Comparison of ENCODE assay signal across 12 cellular contexts in genomic region chr18:48124857-48125626, GRCh38.
DNase-seq lines count a peak whose midpoint lies in the region; ATAC-seq and TF ChIP-seq lines count a peak whose summit lies in the region.
"Had no signal": no experiment of that assay in that cellular context is flagged by ENCODE, and none has a peak within 500 bp of the region (broad histone marks: within the 10 kb centered on the region; RNA-seq: fewer than 3 reads in every experiment).

No MANE protein-coding gene starts in this region.

- H3K4me3 ChIP-seq in HEK293 (ENCODE audit: low read depth, low read length): no peak overlapping the region
- H3K4me3 ChIP-seq: breast epithelium, sigmoid colon had no signal

- no peak overlapping the region for H3K27ac ChIP-seq in HEK293 (ENCODE audit: extremely low read depth, low read depth, low read length)
- H3K27ac ChIP-seq: sigmoid colon had no signal

- peaks cover 14% of the 10 kb centered on the region for H3K27me3 Mint-ChIP-seq in activated CD8-positive, alpha-beta T cell treated with anti-CD3 and anti-CD28 coated beads for 36 hours
- H3K27me3 Mint-ChIP-seq in activated CD8-positive, alpha-beta T cell treated with anti-CD3 and anti-CD28 coated beads, Interleukin-2, amount 10 ng/mL, durations not matched to agents 7 days and 5 days (ENCODE audit: low read depth): peaks cover 12% of the 10 kb centered on the region
- peaks cover 26% of the 10 kb centered on the region for H3K27me3 Mint-ChIP-seq in activated CD4-positive, alpha-beta memory T cell treated with anti-CD3 and anti-CD28 coated beads, Interleukin-2, amount 10 ng/mL, durations not matched to agents 7 days and 5 days

- CTCF ChIA-PET in activated CD8-positive, alpha-beta T cell treated with anti-CD3 and anti-CD28 coated beads for 36 hours (lab: Charles Lee): no interaction called here
- CTCF ChIA-PET in activated CD8-positive, alpha-beta T cell treated with anti-CD3 and anti-CD28 coated beads, Interleukin-2, amount 10 ng/mL, durations not matched to agents 7 days and 5 days (lab: Charles Lee): no interaction called here
- CTCF ChIA-PET in HEK293 (lab: Yijun Ruan, JAX): interaction anchor here (0.8 to 1.0 kb wide), 2 partner anchors 33 to 127 kb away, joined by 3 read pairs; no protein-coding TSS in a partner anchor
- CTCF ChIA-PET in activated CD4-positive, alpha-beta memory T cell treated with anti-CD3 and anti-CD28 coated beads, Interleukin-2, amount 10 ng/mL, durations not matched to agents 7 days and 5 days (lab: Charles Lee): interaction anchor here (1.0 kb wide), 1 partner anchor 376 kb away, joined by 4 read pairs; no protein-coding TSS in a partner anchor

- no peaks in the 10 kb centered on the region for H3K9me3 Mint-ChIP-seq in activated CD8-positive, alpha-beta T cell treated with anti-CD3 and anti-CD28 coated beads for 36 hours
- no peaks in the 10 kb centered on the region for H3K9me3 Mint-ChIP-seq in activated CD8-positive, alpha-beta T cell treated with anti-CD3 and anti-CD28 coated beads, Interleukin-2, amount 10 ng/mL, durations not matched to agents 7 days and 5 days (ENCODE audit: insufficient read depth)
- no peaks in the 10 kb centered on the region for H3K9me3 Mint-ChIP-seq in activated CD4-positive, alpha-beta memory T cell treated with anti-CD3 and anti-CD28 coated beads, Interleukin-2, amount 10 ng/mL, durations not matched to agents 7 days and 5 days

- no peak overlapping the region for H3K27ac Mint-ChIP-seq in activated CD8-positive, alpha-beta T cell treated with anti-CD3 and anti-CD28 coated beads for 36 hours
- no peak overlapping the region for H3K27ac Mint-ChIP-seq in activated CD8-positive, alpha-beta T cell treated with anti-CD3 and anti-CD28 coated beads, Interleukin-2, amount 10 ng/mL, durations not matched to agents 7 days and 5 days
- peak overlapping the region; percentile 66 for H3K27ac Mint-ChIP-seq in activated CD4-positive, alpha-beta memory T cell treated with anti-CD3 and anti-CD28 coated beads, Interleukin-2, amount 10 ng/mL, durations not matched to agents 7 days and 5 days

- ATAC-seq in activated CD8-positive, alpha-beta T cell treated with anti-CD3 and anti-CD28 coated beads for 36 hours: peak; percentile 89
- no peak for ATAC-seq in activated CD8-positive, alpha-beta T cell treated with anti-CD3 and anti-CD28 coated beads, Interleukin-2, amount 10 ng/mL, durations not matched to agents 7 days and 5 days
- ATAC-seq in GM21381 (IDR thresholded peaks at IDR 0.05; ENCODE audit: unreplicated experiment): no peak

- H3K4me1 ChIP-seq in HEK293 (ENCODE audit: control insufficient read depth, insufficient read depth, low read length): 0 out of 2 replicates have a peak, but pooled peaks cover 3% of the 10 kb centered on the region
- H3K4me1 ChIP-seq: sigmoid colon had no signal

- no peak for TF ChIP-seq CTCF in activated CD8-positive, alpha-beta T cell treated with anti-CD3 and anti-CD28 coated beads for 36 hours (IDR thresholded peaks at IDR 0.05)
- no peak for TF ChIP-seq CTCF in HEK293 (tag by site-specific recombination; IDR thresholded peaks at IDR 0.05)

- POLR2A ChIA-PET in activated CD8-positive, alpha-beta T cell treated with anti-CD3 and anti-CD28 coated beads for 36 hours (lab: Charles Lee): interaction anchor here (0.6 to 0.7 kb wide), 2 partner anchors 9 to 972 kb away, joined by 3 read pairs; no protein-coding TSS in a partner anchor
- POLR2A ChIA-PET in activated CD8-positive, alpha-beta T cell treated with anti-CD3 and anti-CD28 coated beads, Interleukin-2, amount 10 ng/mL, durations not matched to agents 7 days and 5 days (lab: Charles Lee): no interaction called here
- POLR2A ChIA-PET in HEK293 (lab: Yijun Ruan, JAX): no interaction called here
- POLR2A ChIA-PET in activated CD4-positive, alpha-beta memory T cell treated with anti-CD3 and anti-CD28 coated beads, Interleukin-2, amount 10 ng/mL, durations not matched to agents 7 days and 5 days (lab: Charles Lee): interaction anchor here (1.4 kb wide), 1 partner anchor 102 kb away, joined by 4 read pairs; no protein-coding TSS in a partner anchor

- DNase-seq in activated CD8-positive, alpha-beta T cell treated with anti-CD3 and anti-CD28 coated beads for 36 hours: peak; percentile 41
- DNase-seq in activated CD8-positive, alpha-beta T cell treated with anti-CD3 and anti-CD28 coated beads, Interleukin-2, amount 10 ng/mL, durations not matched to agents 7 days and 5 days: no peak
- DNase-seq in activated CD4-positive, alpha-beta memory T cell treated with anti-CD3 and anti-CD28 coated beads, Interleukin-2, amount 10 ng/mL, durations not matched to agents 7 days and 5 days: peak; percentile 57
- peak; percentile 46 for DNase-seq in stimulated activated CD4-positive, alpha-beta T cell treated with anti-CD3 and anti-CD28 coated beads, Interleukin-4, amount 100 ng/mL, for 24 hours
- DNase-seq in COLO668 (lab: John Stamatoyannopoulos, UW; ENCODE audit: unreplicated experiment) (no peak), DMS53 (lab: John Stamatoyannopoulos, UW) (no peak)
- DNase-seq: effector CD8-positive, alpha-beta T cell; NCI-H1930 had no signal

- H3K4me3 Mint-ChIP-seq in activated CD8-positive, alpha-beta T cell treated with anti-CD3 and anti-CD28 coated beads for 36 hours: no peak overlapping the region
- no peak overlapping the region for H3K4me3 Mint-ChIP-seq in activated CD8-positive, alpha-beta T cell treated with anti-CD3 and anti-CD28 coated beads, Interleukin-2, amount 10 ng/mL, durations not matched to agents 7 days and 5 days
- no peak overlapping the region for H3K4me3 Mint-ChIP-seq in activated CD4-positive, alpha-beta memory T cell treated with anti-CD3 and anti-CD28 coated beads, Interleukin-2, amount 10 ng/mL, durations not matched to agents 7 days and 5 days

- H3K36me3 Mint-ChIP-seq in activated CD8-positive, alpha-beta T cell treated with anti-CD3 and anti-CD28 coated beads for 36 hours (ENCODE audit: low read depth): no peaks in the 10 kb centered on the region
- no peaks in the 10 kb centered on the region for H3K36me3 Mint-ChIP-seq in activated CD8-positive, alpha-beta T cell treated with anti-CD3 and anti-CD28 coated beads, Interleukin-2, amount 10 ng/mL, durations not matched to agents 7 days and 5 days (ENCODE audit: low read depth)
- H3K36me3 Mint-ChIP-seq in activated CD4-positive, alpha-beta memory T cell treated with anti-CD3 and anti-CD28 coated beads, Interleukin-2, amount 10 ng/mL, durations not matched to agents 7 days and 5 days (ENCODE audit: low read depth): no peaks in the 10 kb centered on the region

- peaks cover 10% of the 10 kb centered on the region for H3K4me1 Mint-ChIP-seq in activated CD8-positive, alpha-beta T cell treated with anti-CD3 and anti-CD28 coated beads for 36 hours (ENCODE audit: low read depth)
- H3K4me1 Mint-ChIP-seq in activated CD8-positive, alpha-beta T cell treated with anti-CD3 and anti-CD28 coated beads, Interleukin-2, amount 10 ng/mL, durations not matched to agents 7 days and 5 days (ENCODE audit: low read depth): peaks cover 4% of the 10 kb centered on the region
- peaks cover 36% of the 10 kb centered on the region for H3K4me1 Mint-ChIP-seq in activated CD4-positive, alpha-beta memory T cell treated with anti-CD3 and anti-CD28 coated beads, Interleukin-2, amount 10 ng/mL, durations not matched to agents 7 days and 5 days

- no peaks in the 10 kb centered on the region for H3K36me3 ChIP-seq in HEK293 (ENCODE audit: control insufficient read depth in 2 of 2, insufficient read depth in 1 of 2, low read length in 2 of 2)
- H3K36me3 ChIP-seq: breast epithelium, sigmoid colon had no signal

- H3K9me3 ChIP-seq in HEK293 (ENCODE audit: control insufficient read depth, insufficient read depth, low read depth, low read length): no peaks in the 10 kb centered on the region
- H3K9me3 ChIP-seq: breast epithelium, sigmoid colon had no signal

- intact Hi-C loops in activated CD8-positive, alpha-beta T cell treated with anti-CD3 and anti-CD28 coated beads for 36 hours (cut with micrococcal nuclease): no loop called here

TF ChIP-seq in HEK293, 187 proteins besides CTCF, POLR2A, EP300 and RAD21:
- TF ChIP-seq KLF1 (tag by site-specific recombination; IDR thresholded peaks at IDR 0.05) (no peak), ZNF776 (tag by site-specific recombination; IDR thresholded peaks at IDR 0.05; ENCODE audit: borderline replicate concordance) (no peak), HOXC10 (CRISPR knock-in tag; IDR thresholded peaks at IDR 0.05) (no peak), ZNF600 (tag by site-specific recombination; IDR thresholded peaks at IDR 0.05) (0 out of 2 replicates have a peak, but pooled peaks have one; percentile 13)

Comparison
In these comparisons a context has a peak if more than half of its experiments do, and no peak if none do; other contexts are left out.
1. DNase-seq: peak in activated CD8-positive, alpha-beta T cell treated with anti-CD3 and anti-CD28 coated beads for 36 hours (single experiment), activated CD4-positive, alpha-beta memory T cell treated with anti-CD3 and anti-CD28 coated beads, Interleukin-2, amount 10 ng/mL, durations not matched to agents 7 days and 5 days (single experiment) and stimulated activated CD4-positive, alpha-beta T cell treated with anti-CD3 and anti-CD28 coated beads, Interleukin-4, amount 100 ng/mL, for 24 hours (single experiment); none in activated CD8-positive, alpha-beta T cell treated with anti-CD3 and anti-CD28 coated beads, Interleukin-2, amount 10 ng/mL, durations not matched to agents 7 days and 5 days (single experiment), COLO668 (single experiment) and DMS53 (single experiment).
2. POLR2A ChIA-PET loops: an anchor here in activated CD8-positive, alpha-beta T cell treated with anti-CD3 and anti-CD28 coated beads for 36 hours (0.6 to 0.7 kb wide) and activated CD4-positive, alpha-beta memory T cell treated with anti-CD3 and anti-CD28 coated beads, Interleukin-2, amount 10 ng/mL, durations not matched to agents 7 days and 5 days (1.4 kb wide); none called in activated CD8-positive, alpha-beta T cell treated with anti-CD3 and anti-CD28 coated beads, Interleukin-2, amount 10 ng/mL, durations not matched to agents 7 days and 5 days and HEK293.
3. CTCF ChIA-PET loops: an anchor here in HEK293 (0.8 to 1.0 kb wide) and activated CD4-positive, alpha-beta memory T cell treated with anti-CD3 and anti-CD28 coated beads, Interleukin-2, amount 10 ng/mL, durations not matched to agents 7 days and 5 days (1.0 kb wide); none called in activated CD8-positive, alpha-beta T cell treated with anti-CD3 and anti-CD28 coated beads for 36 hours and activated CD8-positive, alpha-beta T cell treated with anti-CD3 and anti-CD28 coated beads, Interleukin-2, amount 10 ng/mL, durations not matched to agents 7 days and 5 days.